Comparison of ENCODE assay signal across 1 cellular context in the genomic region with DNA sequence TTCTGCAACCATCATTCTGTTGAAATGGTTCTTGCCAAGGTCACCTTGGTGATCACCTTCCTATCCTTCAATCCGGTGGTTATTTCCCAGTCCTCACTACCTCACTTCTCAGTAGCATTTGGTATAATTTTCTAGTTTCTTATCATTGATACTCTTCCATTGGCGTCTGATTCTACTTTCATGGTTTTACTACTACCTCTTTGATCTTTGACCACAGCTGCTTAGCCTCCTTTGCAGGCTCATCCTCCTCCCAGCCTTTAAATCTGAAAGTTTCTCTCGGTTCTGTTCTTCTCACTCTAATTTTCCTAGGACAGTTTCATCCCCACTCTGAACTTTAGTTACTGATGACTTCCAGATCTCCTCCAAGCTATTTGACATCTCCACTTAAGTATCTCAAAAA.
TF ChIP-seq lines count a peak whose summit lies in the region.

No MANE protein-coding gene starts in this region.

TF ChIP-seq in GM12878, 131 proteins besides CTCF, POLR2A, EP300 and RAD21:
- no peak for TF ChIP-seq NFYA (IDR thresholded peaks at IDR 0.05; ENCODE audit: borderline replicate concordance, low read depth, low read length)
- TF ChIP-seq TCF7 (IDR thresholded peaks at IDR 0.05; ENCODE audit: borderline replicate concordance): peak; percentile 81; the same call in 1 of the 2 replicates
- TF ChIP-seq IKZF2 (IDR thresholded peaks at IDR 0.05): peak; percentile 21 to 34; a peak in 1 of 4 replicates
- 0 out of 2 replicates have a peak, but pooled peaks have one; percentile 28 for TF ChIP-seq EED (IDR thresholded peaks at IDR 0.05; ENCODE audit: low read depth)
- TF ChIP-seq YBX1 (IDR thresholded peaks at IDR 0.05): no peak
- TF ChIP-seq RUNX3 (IDR thresholded peaks at IDR 0.05; ENCODE audit: low read length): peak; percentile 82
- 0 out of 2 replicates have a peak, but pooled peaks have one; percentile 20 for TF ChIP-seq IKZF1 (conservative IDR thresholded peaks at IDR 0.05)
